Comparison of ENCODE assay signal across 9 cellular contexts in the genomic region with DNA sequence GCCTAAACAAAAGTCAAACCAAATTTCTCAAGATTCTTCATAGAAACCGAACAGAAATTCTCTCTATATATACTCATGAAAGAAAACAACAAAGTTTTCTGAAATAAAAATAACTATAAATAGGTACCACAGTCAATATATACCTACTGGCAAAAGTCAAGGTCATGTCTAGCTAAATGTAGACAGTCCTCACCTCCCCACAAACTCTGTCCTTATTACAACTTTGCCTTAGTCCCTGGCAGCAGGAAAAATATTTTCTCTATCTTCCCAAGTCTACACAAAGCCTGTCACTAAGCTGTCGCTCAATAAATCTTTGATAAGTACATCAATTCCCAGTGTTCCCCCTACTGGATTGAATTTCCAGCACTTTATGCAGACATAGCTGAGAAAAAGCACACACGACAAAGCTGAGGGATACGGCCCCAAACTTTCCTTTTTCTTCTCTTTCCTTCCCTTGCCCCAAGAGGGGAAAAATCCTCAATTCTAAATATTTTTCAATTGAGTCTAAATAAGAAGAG. TPM values are rescaled to one million over a fixed set of nuclear protein-coding genes. Genes with fewer than 3 reads are reported as not detected.
DNase-seq lines count a peak whose midpoint lies in the region; ATAC-seq and TF ChIP-seq lines count a peak whose summit lies in the region.
"Had no signal": no experiment of that assay in that cellular context is flagged by ENCODE, and none has a peak within 500 bp of the region (broad histone marks: within the 10 kb centered on the region; RNA-seq: fewer than 3 reads in every experiment).

No MANE protein-coding gene starts in this region.

- peaks cover 65% of the 10 kb centered on the region for H3K4me1 ChIP-seq in DND-41 (ENCODE audit: insufficient read depth, low read length)
- peaks cover 12% of the 10 kb centered on the region for H3K4me1 ChIP-seq in Panc1 (ENCODE audit: control insufficient read depth, insufficient read depth, low read length)
- peaks cover 44 to 79% (median 53%) of the 10 kb centered on the region in 3 donors for H3K4me1 ChIP-seq in esophagus squamous epithelium
- peaks cover 37% of the 10 kb centered on the region for H3K4me1 ChIP-seq in psoas muscle

- H3K36me3 ChIP-seq in DND-41 (ENCODE audit: insufficient read depth, low read length) (peaks cover 11% of the 10 kb centered on the region), Panc1 (ENCODE audit: control insufficient read depth, insufficient read depth, low read length) (no peaks in the 10 kb centered on the region), esophagus squamous epithelium (no peaks in the 10 kb centered on the region), psoas muscle (ENCODE audit: insufficient read depth in 1 of 2, low read depth in 1 of 2) (no peaks in the 10 kb centered on the region)

- TF ChIP-seq CTCF in DND-41 (IDR thresholded peaks at IDR 0.05; ENCODE audit: borderline replicate concordance, extremely low read depth, low read length, poor library complexity, severe bottlenecking) (no peak), Panc1 (IDR thresholded peaks at IDR 0.05) (no peak), esophagus squamous epithelium (IDR thresholded peaks at IDR 0.05) (no peak), psoas muscle (IDR thresholded peaks at IDR 0.05) (no peak)

- peak overlapping the region; percentile 93 for H3K9ac ChIP-seq in DND-41 (ENCODE audit: low read depth, low read length)

- no TSS peak for BruUV-seq in Panc1 (replicated peaks; lab: Mats Ljungman, UMichigan)

- no peak overlapping the region for H3K27ac ChIP-seq in DND-41 (ENCODE audit: low read length)
- 0 out of 2 replicates have a peak overlapping the region, but pooled peaks have one; percentile 39 for H3K27ac ChIP-seq in Panc1 (ENCODE audit: low read length)
- H3K27ac ChIP-seq in esophagus squamous epithelium: peak overlapping the region; percentile 13 to 96 (median 78)
- no peak overlapping the region for H3K27ac ChIP-seq in psoas muscle

- H3K4me2 ChIP-seq in DND-41 (ENCODE audit: insufficient read depth, low read length): peak overlapping the region; percentile 70

- TF ChIP-seq POLR2A in esophagus squamous epithelium (IDR thresholded peaks at IDR 0.05): no peak
- no peak for TF ChIP-seq POLR2A in erythroblast (IDR thresholded peaks at IDR 0.05; ENCODE audit: low read length)

- no peaks in the 10 kb centered on the region for H3K27me3 ChIP-seq in DND-41 (ENCODE audit: insufficient read depth, low read length, poor library complexity)
- H3K27me3 ChIP-seq in Panc1 (ENCODE audit: control insufficient read depth, insufficient read depth, low read length): no peaks in the 10 kb centered on the region
- no peaks in the 10 kb centered on the region for H3K27me3 ChIP-seq in esophagus squamous epithelium
- no peaks in the 10 kb centered on the region for H3K27me3 ChIP-seq in psoas muscle (ENCODE audit: insufficient read depth in 3 of 3, low read length in 2 of 3)

- POLR2A ChIA-PET in Panc1 (lab: Charles Lee): no interaction called here

- intact Hi-C loops in Panc1 (cut with micrococcal nuclease; ENCODE audit: unreplicated experiment): no loop called here
- intact Hi-C loops in esophagus squamous epithelium (cut with DNase I): no loop called here
- intact Hi-C loops in psoas muscle (cut with DNase I): loop anchor here in 1 of 2 donors (5.0 to 10.0 kb wide), 2 partner anchors 232 to 314 kb away; no protein-coding TSS in a partner anchor

- ATAC-seq in DND-41 (ENCODE audit: insufficient read depth, low read depth) (no peak), Panc1 (no peak), psoas muscle (no peak)
- ATAC-seq: WTC11 had no signal

- 32 to 36% methylated on average over 4 of the region's 4 CpGs for WGBS in esophagus squamous epithelium, 2 donors
- WGBS in psoas muscle, 3 donors: 16 to 25% (median 25%) methylated on average over 4 of the region's 4 CpGs

- H3K9me3 ChIP-seq in DND-41 (ENCODE audit: insufficient read depth, low read length, severe bottlenecking) (no peaks in the 10 kb centered on the region), Panc1 (ENCODE audit: control insufficient read depth, insufficient read depth, low read depth, low read length) (no peaks in the 10 kb centered on the region), esophagus squamous epithelium (no peaks in the 10 kb centered on the region), psoas muscle (no peaks in the 10 kb centered on the region)

- peak overlapping the region in 1 of 2 experiments; percentile 84; a peak in 3 of 4 replicates for H3K4me3 ChIP-seq in DND-41 (ENCODE audit: low read depth in 1 of 2, low read length in 2 of 2)
- H3K4me3 ChIP-seq in Panc1 (ENCODE audit: low read depth in 2 of 2, low read length in 2 of 2): peak overlapping the region in 1 of 2 experiments; percentile 8; a peak in 1 of 4 replicates
- H3K4me3 ChIP-seq in esophagus squamous epithelium: peak overlapping the region in 3 of 4 donors; percentile 5 to 94 (median 75)
- peak overlapping the region; percentile 86 for H3K4me3 ChIP-seq in psoas muscle

- peaks cover 64% of the 10 kb centered on the region for H4K20me1 ChIP-seq in DND-41 (ENCODE audit: insufficient read depth, low read length)

- CTCF ChIA-PET in Panc1 (lab: Charles Lee): no interaction called here

- in situ Hi-C loops in Panc1 (cut with HindIII; ENCODE audit: low pct_unique_long_range_greater_than_20kb, low sequenced_read_pairs): no loop called here

- no peak overlapping the region for H2AFZ ChIP-seq in DND-41 (ENCODE audit: low read depth, low read length)

- peaks cover 85% of the 10 kb centered on the region for H3K79me2 ChIP-seq in DND-41 (ENCODE audit: insufficient read depth, low read length)

- no peak for DNase-seq in DND-41
- no peak for DNase-seq in Panc1 (ENCODE audit: low read depth, low spot score)
- DNase-seq in esophagus squamous epithelium (lab: John Stamatoyannopoulos, UW): no peak
- DNase-seq in psoas muscle: no peak
- DNase-seq in erythroblast (lab: John Stamatoyannopoulos, UW): no peak
- no peak for DNase-seq in dedifferentiated amniotic fluid mesenchymal stem cell (ENCODE audit: extremely low spot score)
- no peak for DNase-seq in NCI-H82 treated with DMSO at 0.1 percent for 48 hours (lab: John Stamatoyannopoulos, UW; ENCODE audit: unreplicated experiment)
- DNase-seq in A172 (ENCODE audit: low spot score): no peak

RNA-seq across cellular contexts. Expression of gene CFAP20, which starts 2.7 kb away (rescaled TPM):
- total RNA-seq in Panc1 (2021; ENCODE audit: unreplicated experiment): 25.9 TPM
- 32.8 TPM for polyA plus RNA-seq in Panc1 (2012; ENCODE audit: insufficient read length)
- total RNA-seq in esophagus squamous epithelium: 10 to 100 TPM; 26.9 to 33.6 (median 32.0) TPM
- total RNA-seq in psoas muscle: 10 to 100 TPM in 1 of 4 donors, 1 to 10 TPM in 3; 5.6 to 11.5 (median 8.6) TPM
- 10 to 100 TPM in 2 of 3 donors, 1 to 10 TPM in 1; 7.0 to 22.0 (median 15.4) TPM for polyA plus RNA-seq in psoas muscle
- total RNA-seq in A172 (2014; rRNA removed; shearing (Covaris generic)): 126 and 129 TPM in 2 replicates

Comparison
In these comparisons a context has a peak if more than half of its experiments do, and no peak if none do; other contexts are left out.
1. H3K27ac ChIP-seq: peak in Panc1 (single experiment) and esophagus squamous epithelium (4 of 4); none in DND-41 (single experiment) and psoas muscle (single experiment).